ENCODE assay signal across 10 cellular contexts in the genomic region with DNA sequence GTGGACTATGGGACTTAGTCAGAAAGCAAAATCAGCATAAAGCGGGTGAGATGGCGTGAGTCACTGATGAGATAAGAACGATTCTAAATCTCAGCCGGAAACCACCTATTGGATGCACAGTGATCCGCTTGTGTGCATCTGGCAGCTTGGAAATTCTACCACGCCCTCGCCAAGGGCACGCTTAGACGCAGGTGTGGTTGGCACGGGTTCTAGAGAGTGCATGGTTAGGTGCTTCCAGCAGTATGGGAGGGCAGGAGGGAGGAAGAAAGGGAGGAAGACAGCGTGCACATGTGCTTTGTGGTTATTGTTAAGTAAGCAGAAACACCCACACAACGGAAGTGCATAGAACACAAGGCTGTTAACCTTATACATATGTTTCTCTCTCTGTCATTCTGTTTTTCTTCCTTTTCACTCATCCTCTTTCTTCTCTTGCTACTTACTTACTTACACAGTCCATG.
A peak's percentile ranks its signal among the peaks of the same experiment; 100 is the strongest.
DNase-seq lines count a peak whose midpoint lies in the region; ATAC-seq and TF ChIP-seq lines count a peak whose summit lies in the region.
"Had no signal": no experiment of that assay in that cellular context is flagged by ENCODE, and none has a peak within 500 bp of the region (broad histone marks: within the 10 kb centered on the region; RNA-seq: fewer than 3 reads in every experiment).

No MANE protein-coding gene starts in this region.

- no peaks in the 10 kb centered on the region for H3K4me1 ChIP-seq in RWPE2 (ENCODE audit: insufficient read depth, poor library complexity, severe bottlenecking)
- no peaks in the 10 kb centered on the region for H3K4me1 ChIP-seq in endodermal cell (ENCODE audit: control insufficient read depth, insufficient read depth, low read length)
- no peaks in the 10 kb centered on the region for H3K4me1 ChIP-seq in BE2C

- H3K4me1 Mint-ChIP-seq in endodermal cell: peaks cover 2% of the 10 kb centered on the region

- H3K9me3 ChIP-seq in RWPE2 (ENCODE audit: severe bottlenecking) (no peaks in the 10 kb centered on the region), endodermal cell (ENCODE audit: control insufficient read depth, low read length) (no peaks in the 10 kb centered on the region), BE2C (no peaks in the 10 kb centered on the region)

- ATAC-seq in GM21576 (IDR thresholded peaks at IDR 0.05; ENCODE audit: unreplicated experiment) (peak; percentile 67), RWPE2 (ENCODE audit: low read depth) (peak; percentile 67; the same call in 2 of the 3 replicates), HG02840 (IDR thresholded peaks at IDR 0.05; ENCODE audit: low FRiP score, unreplicated experiment) (no peak), GM18870 (IDR thresholded peaks at IDR 0.05; ENCODE audit: unreplicated experiment) (no peak)

- no peaks in the 10 kb centered on the region for H3K36me3 Mint-ChIP-seq in endodermal cell (ENCODE audit: low read depth)

- H3K27me3 Mint-ChIP-seq in endodermal cell (ENCODE audit: insufficient read depth): peaks cover 2% of the 10 kb centered on the region

- H3K4me3 Mint-ChIP-seq in endodermal cell: no peak overlapping the region

- no peaks in the 10 kb centered on the region for H3K9me3 Mint-ChIP-seq in endodermal cell

- H3K36me3 ChIP-seq in RWPE2 (ENCODE audit: low read depth): no peaks in the 10 kb centered on the region
- no peaks in the 10 kb centered on the region for H3K36me3 ChIP-seq in endodermal cell (ENCODE audit: control insufficient read depth, insufficient read depth, low read length)
- H3K36me3 ChIP-seq in BE2C: no peaks in the 10 kb centered on the region

- in situ Hi-C loops in Caki2 (cut with HindIII; ENCODE audit: low pct_unique_long_range_greater_than_20kb, low sequenced_read_pairs): no loop called here

- peak; percentile 30 for DNase-seq in Caki2 (ENCODE audit: low read depth)
- DNase-seq in RWPE2 (ENCODE audit: low spot score): no peak
- peak; percentile 22 for DNase-seq in endodermal cell
- DNase-seq in dermis blood vessel endothelial cell: no peak
- DNase-seq in BE2C: no peak
- DNase-seq: DMS79, NCI-H1105 had no signal

- H3K4me3 ChIP-seq in RWPE2 (ENCODE audit: severe bottlenecking) (no peak overlapping the region), endodermal cell (ENCODE audit: low read length) (no peak overlapping the region), BE2C (ENCODE audit: low read depth, low read length) (no peak overlapping the region)

- no peaks in the 10 kb centered on the region for H3K27me3 ChIP-seq in RWPE2 (ENCODE audit: insufficient read depth, poor library complexity, severe bottlenecking)
- H3K27me3 ChIP-seq in endodermal cell (ENCODE audit: control insufficient read depth, insufficient read depth, low read length, poor library complexity, severe bottlenecking): no peaks in the 10 kb centered on the region
- peaks cover 7% of the 10 kb centered on the region for H3K27me3 ChIP-seq in BE2C

- WGBS in endodermal cell (ENCODE audit: insufficient coverage in 1 of 2, insufficient read length in 1 of 2), 2 experiments: 90 to 93% methylated on average over 9 to 11 of the region's 12 CpGs

- H3K9ac ChIP-seq in endodermal cell (ENCODE audit: extremely low read depth, low read length, poor library complexity, severe bottlenecking): no peak overlapping the region

- TF ChIP-seq CTCF in RWPE2 (IDR thresholded peaks at IDR 0.05; ENCODE audit: poor library complexity, severe bottlenecking) (no peak), endodermal cell (conservative IDR thresholded peaks at IDR 0.05) (no peak), BE2C (IDR thresholded peaks at IDR 0.05; ENCODE audit: low read depth, low read length) (no peak)

- H3K27ac Mint-ChIP-seq in endodermal cell: no peak overlapping the region

- H3K27ac ChIP-seq in RWPE2 (ENCODE audit: poor library complexity, severe bottlenecking): no peak overlapping the region
- H3K27ac ChIP-seq in endodermal cell (ENCODE audit: low read depth, low read length): no peak overlapping the region

Comparison
In these comparisons a context has a peak if more than half of its experiments do, and no peak if none do; other contexts are left out.
1. DNase-seq: peak in Caki2 (single experiment) and endodermal cell (single experiment); none in RWPE2 (single experiment), dermis blood vessel endothelial cell (single experiment) and BE2C (single experiment).
2. ATAC-seq: peak in GM21576 (single experiment) and RWPE2 (single experiment); none in HG02840 (single experiment) and GM18870 (single experiment).